In the genomic region with DNA sequence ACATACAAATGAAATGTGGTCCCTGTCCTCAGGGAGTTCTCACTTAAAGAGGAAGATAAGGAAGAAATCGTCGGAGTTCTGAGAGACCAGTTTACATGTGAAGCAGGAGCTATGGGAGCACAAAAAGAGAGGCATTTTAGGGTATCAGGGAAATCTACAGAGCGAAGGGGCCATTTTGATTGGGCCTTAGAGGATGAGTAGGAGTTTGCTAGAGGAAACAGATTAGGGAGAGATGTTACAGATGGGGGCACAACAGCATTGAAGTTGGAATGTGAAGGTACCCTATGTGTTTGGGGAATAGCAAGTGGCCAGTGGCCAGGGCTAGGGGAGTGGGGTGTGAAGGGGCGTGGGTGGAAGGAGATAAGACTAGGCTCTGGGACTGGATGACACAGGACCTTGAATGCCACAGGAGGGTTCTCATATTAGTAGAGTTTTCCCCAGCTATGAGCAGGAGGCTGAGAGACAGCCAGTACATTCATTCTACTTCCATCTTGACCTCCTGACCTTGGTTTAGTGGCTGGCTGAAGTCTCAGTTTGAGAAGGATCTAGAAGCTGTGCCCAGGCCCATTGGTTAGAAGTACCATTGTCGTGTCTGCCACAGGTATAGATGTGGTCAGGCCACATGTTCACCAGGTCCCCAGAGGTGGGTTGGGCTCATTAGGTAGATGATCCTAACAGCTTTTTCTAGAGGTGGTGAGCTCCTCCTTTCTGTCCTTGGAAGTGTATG, we compare ENCODE assay signal across 1 cellular context.
TF ChIP-seq lines count a peak whose summit lies in the region.

No MANE protein-coding gene starts in this region.

TF ChIP-seq in WTC11, 78 proteins besides CTCF, POLR2A, EP300 and RAD21 (continued from another document):
- TF ChIP-seq ATF6 (CRISPR knock-in tag; IDR thresholded peaks at IDR 0.05): no peak
- no peak for TF ChIP-seq ZNF532 (CRISPR knock-in tag; IDR thresholded peaks at IDR 0.05; ENCODE audit: borderline replicate concordance)
TF ChIP-seq in WTC11: peak in this region for 0.
